1 cellular context compared by ENCODE assay signal in the genomic region with DNA sequence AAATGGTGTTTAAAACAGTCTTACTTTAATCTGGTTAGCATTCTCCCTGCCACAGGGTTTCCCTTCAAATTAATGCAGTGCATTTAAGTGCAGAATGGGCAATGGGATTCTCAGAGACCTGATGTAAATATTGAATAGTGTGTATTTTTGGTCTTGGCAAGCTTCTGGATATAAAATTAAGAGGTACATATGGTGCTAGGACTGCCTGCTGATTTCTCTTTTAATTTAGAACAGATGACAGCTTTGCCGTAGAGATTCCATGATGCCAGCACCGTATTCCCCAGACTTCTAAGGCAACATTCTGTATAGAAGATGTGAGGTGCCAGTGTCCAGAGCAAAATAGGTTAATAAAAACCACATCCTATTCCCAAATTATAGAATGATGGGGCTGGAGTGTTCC.
TF ChIP-seq lines count a peak whose summit lies in the region.

No MANE protein-coding gene starts in this region.

TF ChIP-seq in HEK293, 187 proteins besides CTCF, POLR2A, EP300 and RAD21 (continued from another document):
- TF ChIP-seq ZNF157 (tag by site-specific recombination; IDR thresholded peaks at IDR 0.05): no peak
- TF ChIP-seq, protein P1, sequence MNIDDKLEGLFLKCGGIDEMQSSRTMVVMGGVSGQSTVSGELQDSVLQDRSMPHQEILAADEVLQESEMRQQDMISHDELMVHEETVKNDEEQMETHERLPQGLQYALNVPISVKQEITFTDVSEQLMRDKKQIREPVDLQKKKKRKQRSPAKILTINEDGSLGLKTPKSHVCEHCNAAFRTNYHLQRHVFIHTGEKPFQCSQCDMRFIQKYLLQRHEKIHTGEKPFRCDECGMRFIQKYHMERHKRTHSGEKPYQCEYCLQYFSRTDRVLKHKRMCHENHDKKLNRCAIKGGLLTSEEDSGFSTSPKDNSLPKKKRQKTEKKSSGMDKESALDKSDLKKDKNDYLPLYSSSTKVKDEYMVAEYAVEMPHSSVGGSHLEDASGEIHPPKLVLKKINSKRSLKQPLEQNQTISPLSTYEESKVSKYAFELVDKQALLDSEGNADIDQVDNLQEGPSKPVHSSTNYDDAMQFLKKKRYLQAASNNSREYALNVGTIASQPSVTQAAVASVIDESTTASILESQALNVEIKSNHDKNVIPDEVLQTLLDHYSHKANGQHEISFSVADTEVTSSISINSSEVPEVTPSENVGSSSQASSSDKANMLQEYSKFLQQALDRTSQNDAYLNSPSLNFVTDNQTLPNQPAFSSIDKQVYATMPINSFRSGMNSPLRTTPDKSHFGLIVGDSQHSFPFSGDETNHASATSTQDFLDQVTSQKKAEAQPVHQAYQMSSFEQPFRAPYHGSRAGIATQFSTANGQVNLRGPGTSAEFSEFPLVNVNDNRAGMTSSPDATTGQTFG (tag by site-specific recombination; IDR thresholded peaks at IDR 0.05; ENCODE audit: borderline replicate concordance): no peak
- no peak for TF ChIP-seq ZNF335 (tag by site-specific recombination; conservative IDR thresholded peaks at IDR 0.05)
- no peak for TF ChIP-seq ZNF664 (tag by site-specific recombination; IDR thresholded peaks at IDR 0.05)
- no peak for TF ChIP-seq ZNF266 (tag by site-specific recombination; IDR thresholded peaks at IDR 0.05; ENCODE audit: low read depth)
- no peak for TF ChIP-seq ZFP69B (tag by site-specific recombination; IDR thresholded peaks at IDR 0.05)
- TF ChIP-seq, protein P2, sequence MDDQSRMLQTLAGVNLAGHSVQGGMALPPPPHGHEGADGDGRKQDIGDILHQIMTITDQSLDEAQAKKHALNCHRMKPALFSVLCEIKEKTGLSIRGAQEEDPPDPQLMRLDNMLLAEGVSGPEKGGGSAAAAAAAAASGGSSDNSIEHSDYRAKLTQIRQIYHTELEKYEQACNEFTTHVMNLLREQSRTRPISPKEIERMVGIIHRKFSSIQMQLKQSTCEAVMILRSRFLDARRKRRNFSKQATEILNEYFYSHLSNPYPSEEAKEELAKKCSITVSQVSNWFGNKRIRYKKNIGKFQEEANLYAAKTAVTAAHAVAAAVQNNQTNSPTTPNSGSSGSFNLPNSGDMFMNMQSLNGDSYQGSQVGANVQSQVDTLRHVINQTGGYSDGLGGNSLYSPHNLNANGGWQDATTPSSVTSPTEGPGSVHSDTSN (CRISPR knock-in tag; IDR thresholded peaks at IDR 0.05): no peak
- no peak for TF ChIP-seq ZNF311 (tag by site-specific recombination; IDR thresholded peaks at IDR 0.05; ENCODE audit: borderline replicate concordance)
